In genomic region chr20:11891081-11891826, GRCh38 we compare ENCODE assay signal across 8 cellular contexts. TPM values are rescaled to one million over a fixed set of nuclear protein-coding genes. Genes with fewer than 3 reads are reported as not detected.
DNase-seq lines count a peak whose midpoint lies in the region; ATAC-seq lines count a peak whose summit lies in the region.

No MANE protein-coding gene starts in this region.

- no peaks in the 10 kb centered on the region for H3K27me3 ChIP-seq in right cardiac atrium (ENCODE audit: control insufficient read depth, insufficient read depth)

- peak overlapping the region; percentile 78 for H3K4me3 Mint-ChIP-seq in activated CD4-positive, alpha-beta T cell treated with anti-CD3 and anti-CD28 coated beads, Interleukin-2, amount 10 ng/mL, durations not matched to agents 7 days and 5 days

- peak; percentile 24 for ATAC-seq in HG02981 (IDR thresholded peaks at IDR 0.05; ENCODE audit: unreplicated experiment)
- ATAC-seq in right cardiac atrium, result peak; percentile 68 to 78
- no peak for ATAC-seq in GM18517 (IDR thresholded peaks at IDR 0.05; ENCODE audit: unreplicated experiment)

- CTCF ChIA-PET in activated CD4-positive, alpha-beta T cell treated with anti-CD3 and anti-CD28 coated beads, Interleukin-2, amount 10 ng/mL, durations not matched to agents 7 days and 5 days (lab: Charles Lee), result no interaction called here

- peak overlapping the region; percentile 69 for H3K27ac ChIP-seq in right cardiac atrium (ENCODE audit: low read length)

- POLR2A ChIA-PET in activated CD4-positive, alpha-beta T cell treated with anti-CD3 and anti-CD28 coated beads, Interleukin-2, amount 10 ng/mL, durations not matched to agents 7 days and 5 days (lab: Charles Lee), result no interaction called here

- H3K27me3 Mint-ChIP-seq in activated CD4-positive, alpha-beta T cell treated with anti-CD3 and anti-CD28 coated beads, Interleukin-2, amount 10 ng/mL, durations not matched to agents 7 days and 5 days, result peaks cover 20% of the 10 kb centered on the region

- peak; percentile 20 for DNase-seq in activated CD4-positive, alpha-beta T cell treated with anti-CD3 and anti-CD28 coated beads, Interleukin-2, amount 10 ng/mL, durations not matched to agents 7 days and 5 days
- no peak for DNase-seq in activated CD4-positive, alpha-beta T cell treated with anti-CD3 and anti-CD28 coated beads, Interleukin-2, amount 50 U/mL, for 4 hours
- DNase-seq in NCI-H460 (ENCODE audit: extremely low read depth, low read depth), result peak; percentile 21
- peak in 46 of 56 donors; percentile 5 to 76 (median 51) for DNase-seq in amygdala (lab: John Stamatoyannopoulos, UW)
- peak; percentile 65 to 87 (median 84) for DNase-seq in right cardiac atrium
- DNase-seq in pons (ENCODE audit: low spot score), result peak; percentile 95

- peaks cover 7% of the 10 kb centered on the region for H3K4me1 ChIP-seq in right cardiac atrium (ENCODE audit: control insufficient read depth, insufficient read depth, low read length)

- intact Hi-C loops in right cardiac atrium (cut with DNase I), result no loop called here

- no peaks in the 10 kb centered on the region for H3K36me3 Mint-ChIP-seq in activated CD4-positive, alpha-beta T cell treated with anti-CD3 and anti-CD28 coated beads, Interleukin-2, amount 10 ng/mL, durations not matched to agents 7 days and 5 days (ENCODE audit: low read depth)

- under 1% methylated on average over 73 of the region's 73 CpGs for WGBS in right cardiac atrium

- peak overlapping the region; percentile 85 for H3K4me3 ChIP-seq in right cardiac atrium (ENCODE audit: low read length)

- no peaks in the 10 kb centered on the region for H3K9me3 ChIP-seq in right cardiac atrium (ENCODE audit: control insufficient read depth, low read length)

- no peaks in the 10 kb centered on the region for H3K9me3 Mint-ChIP-seq in activated CD4-positive, alpha-beta T cell treated with anti-CD3 and anti-CD28 coated beads, Interleukin-2, amount 10 ng/mL, durations not matched to agents 7 days and 5 days

- peak overlapping the region; percentile 61 for H3K27ac Mint-ChIP-seq in activated CD4-positive, alpha-beta T cell treated with anti-CD3 and anti-CD28 coated beads, Interleukin-2, amount 10 ng/mL, durations not matched to agents 7 days and 5 days

- H3K4me1 Mint-ChIP-seq in activated CD4-positive, alpha-beta T cell treated with anti-CD3 and anti-CD28 coated beads, Interleukin-2, amount 10 ng/mL, durations not matched to agents 7 days and 5 days, result peaks cover 22% of the 10 kb centered on the region

RNA-seq across cellular contexts. Expression of gene BTBD3, which starts 26.4 kb away (rescaled TPM):
- total RNA-seq in activated CD4-positive, alpha-beta T cell treated with anti-CD3 and anti-CD28 coated beads, Interleukin-2, amount 10 ng/mL, durations not matched to agents 7 days and 5 days, result 1 to 10 TPM; 5.5 to 6.6 TPM
- total RNA-seq in NCI-H460 (2014; rRNA removed; shearing (Covaris generic)), result 24.6 and 28.7 TPM in 2 replicates
- polyA plus RNA-seq in NCI-H460 (2014; cell fraction: nucleus; rRNA removed), result 35.0 and 39.6 TPM in 2 replicates
- total RNA-seq in right cardiac atrium, result 10 to 100 TPM; 24.2 to 34.5 (median 27.8) TPM
- polyA plus RNA-seq in right cardiac atrium, result 8.7 TPM

Comparison
In these comparisons a context has a peak if more than half of its experiments do, and no peak if none do; other contexts are left out.
1. DNase-seq: peak in activated CD4-positive, alpha-beta T cell treated with anti-CD3 and anti-CD28 coated beads, Interleukin-2, amount 10 ng/mL, durations not matched to agents 7 days and 5 days (single experiment), NCI-H460 (single experiment), amygdala (46 of 56), right cardiac atrium (3 of 3) and pons (single experiment); none in activated CD4-positive, alpha-beta T cell treated with anti-CD3 and anti-CD28 coated beads, Interleukin-2, amount 50 U/mL, for 4 hours (0 of 2).